In the genomic region with DNA sequence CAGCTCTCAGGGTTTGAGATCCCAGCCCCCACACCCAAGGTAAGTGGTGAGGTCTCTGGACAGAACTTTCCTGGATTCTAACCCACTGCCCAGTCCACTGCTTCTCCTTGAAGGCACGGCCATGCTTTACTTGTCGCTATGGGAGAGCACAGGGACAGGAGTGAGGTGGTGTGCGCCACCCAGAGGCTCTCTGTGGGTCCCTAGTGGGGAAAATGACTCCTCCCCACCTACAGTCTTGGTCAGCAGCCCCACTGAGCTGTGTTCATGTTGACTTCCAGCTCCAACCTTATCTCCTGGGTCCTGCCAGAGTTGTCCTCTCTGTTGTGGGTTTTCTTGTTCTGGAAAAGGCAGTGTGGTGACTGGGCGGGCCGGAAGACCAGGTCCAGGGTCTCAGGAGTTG, we compare ENCODE assay signal across 1 cellular context.
TF ChIP-seq lines count a peak whose summit lies in the region.

No MANE protein-coding gene starts in this region.

TF ChIP-seq in GM12891, 5 proteins besides CTCF, POLR2A, EP300 and RAD21:
- TF ChIP-seq SPI1 (IDR thresholded peaks at IDR 0.05; ENCODE audit: low read depth, low read length) (no peak), PAX5 (IDR thresholded peaks at IDR 0.05; ENCODE audit: insufficient read depth, low read length, severe bottlenecking) (no peak), POU2F2 (IDR thresholded peaks at IDR 0.05; ENCODE audit: low read depth, low read length) (0 out of 2 replicates have a peak, but pooled peaks have one; percentile 34), POLR2AphosphoS5 (IDR thresholded peaks at IDR 0.05; ENCODE audit: low read depth, low read length) (peak; percentile 23; the same call in 1 of the 2 replicates), TAF1 (IDR thresholded peaks at IDR 0.05; ENCODE audit: low read depth, low read length) (no peak)
